ENCODE assay signal across 16 cellular contexts in the genomic region with DNA sequence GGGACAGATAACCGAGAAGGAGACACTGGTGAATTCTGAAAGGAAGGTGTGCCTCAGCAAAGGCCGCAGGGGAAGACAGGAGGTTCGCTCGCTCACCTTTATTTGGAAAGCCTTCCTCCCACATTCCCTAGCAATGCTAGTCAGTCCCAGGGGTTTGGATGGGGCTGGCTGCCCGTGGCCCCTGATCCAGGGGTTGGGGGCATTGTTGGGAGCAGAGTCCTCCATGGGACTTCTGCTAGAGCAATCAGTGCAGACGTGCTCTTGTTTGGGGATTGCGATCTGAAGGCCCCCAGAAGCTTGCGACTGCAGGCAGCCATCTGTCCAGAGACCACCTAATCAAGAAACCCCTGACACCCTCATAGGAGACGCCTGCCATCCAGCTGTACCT. TPM values are rescaled to one million over a fixed set of nuclear protein-coding genes. Genes with fewer than 3 reads are reported as not detected.
DNase-seq lines count a peak whose midpoint lies in the region; ATAC-seq, FAIRE-seq and TF ChIP-seq lines count a peak whose summit lies in the region.
"Had no signal": no experiment of that assay in that cellular context is flagged by ENCODE, and none has a peak within 500 bp of the region (broad histone marks: within the 10 kb centered on the region; RNA-seq: fewer than 3 reads in every experiment).

No MANE protein-coding gene starts in this region.

- in situ Hi-C loops in HepG2 (cut with HindIII; ENCODE audit: extremely low pct_ligation_motif_present, low pct_unique_long_range_greater_than_20kb): no loop called here

- TF ChIP-seq POLR2A in HepG2 (IDR thresholded peaks at IDR 0.05; ENCODE audit: insufficient read depth in 1 of 2, low read depth in 2 of 2, low read length in 2 of 2): no peak
- no peak for TF ChIP-seq POLR2A in right lobe of liver (IDR thresholded peaks at IDR 0.05)

- H3K4me3 Mint-ChIP-seq in activated T-helper 17 cell treated with anti-CD3 and anti-CD28 coated beads, Interleukin-2, amount 50 U/mL, for 72 hours: peak overlapping the region; percentile 76
- H3K4me3 Mint-ChIP-seq: IgD-negative memory B cell, WTC11 had no signal

- H3K27ac ChIP-seq in HepG2 (ENCODE audit: extremely low read length, insufficient read depth, low read length) (no peak overlapping the region), right lobe of liver (no peak overlapping the region), mesodermal cell (ENCODE audit: low read depth, low read length, severe bottlenecking) (peak overlapping the region; percentile 82), upper lobe of right lung (no peak overlapping the region)
- H3K27ac ChIP-seq: heart left ventricle had no signal

- POLR2A ChIA-PET in HepG2 (lab: Yijun Ruan, JAX): no interaction called here

- intact Hi-C loops in HepG2 (cut with micrococcal nuclease; ENCODE audit: unreplicated experiment): no loop called here
- intact Hi-C loops in right lobe of liver (cut with DNase I): no loop called here
- intact Hi-C loops in upper lobe of right lung (cut with DNase I): no loop called here

- TF ChIP-seq RAD21 in HepG2 (CRISPR knock-in tag; IDR thresholded peaks at IDR 0.05): no peak

- no peaks in the 10 kb centered on the region for H3K36me3 ChIP-seq in HepG2 (replicated peaks in 1 of 2; ENCODE audit: control insufficient read depth in 1 of 2, insufficient read depth in 2 of 2, low read length in 2 of 2)
- H3K36me3 ChIP-seq in right lobe of liver: no peaks in the 10 kb centered on the region
- H3K36me3 ChIP-seq in mesodermal cell (ENCODE audit: control insufficient read depth, insufficient read depth, low read length): no peaks in the 10 kb centered on the region
- H3K36me3 ChIP-seq in upper lobe of right lung: no peaks in the 10 kb centered on the region
- H3K36me3 ChIP-seq: heart left ventricle had no signal

- H3K4me2 ChIP-seq in HepG2 (ENCODE audit: low read depth, low read length): peak overlapping the region; percentile 60

- H3K27me3 ChIP-seq in HepG2 (ENCODE audit: control insufficient read depth in 1 of 2, insufficient read depth in 2 of 2, low read length in 2 of 2) (peaks cover 5 to 19% of the 10 kb centered on the region in 2 experiments; a peak in 4 of 5 replicates), right lobe of liver (no peaks in the 10 kb centered on the region), upper lobe of right lung (peaks cover 22% of the 10 kb centered on the region)

- no peak overlapping the region for H3K9ac ChIP-seq in HepG2 (ENCODE audit: insufficient read depth, low read depth, low read length)

- H3K36me3 Mint-ChIP-seq in activated T-helper 17 cell treated with anti-CD3 and anti-CD28 coated beads, Interleukin-2, amount 50 U/mL, for 72 hours (ENCODE audit: low read depth): no peaks in the 10 kb centered on the region
- H3K36me3 Mint-ChIP-seq: WTC11 had no signal

- FAIRE-seq in HepG2 (lab: Jason Lieb, UNC) (no peak), frontal cortex (lab: Jason Lieb, UNC) (no peak)
- FAIRE-seq: colon, islet of Langerhans had no signal

- no peak overlapping the region for H2AFZ ChIP-seq in HepG2 (ENCODE audit: low read length)

- DNase-seq in HepG2 (ENCODE audit: low spot score) (no peak), right lobe of liver (no peak), upper lobe of right lung (no peak), frontal cortex (ENCODE audit: low spot score in 2 of 2) (no peak)
- no peak for DNase-seq in activated CD4-positive, alpha-beta T cell treated with anti-CD3 and anti-CD28 coated beads, Interleukin-2, amount 50 U/mL, for 48 hours
- DNase-seq: heart left ventricle; NK-92 treated with Interleukin-12 subunit alpha and Interleukin-12 subunit beta, amount 100 ng/mL, for 24 hours; substantia nigra had no signal

- TF ChIP-seq EP300 in HepG2 (IDR thresholded peaks at IDR 0.05; ENCODE audit: low read depth in 2 of 2, low read length in 2 of 2) (no peak), HepG2 (CRISPR knock-in tag; IDR thresholded peaks at IDR 0.05; ENCODE audit: borderline replicate concordance) (no peak)

- H3K4me3 ChIP-seq in HepG2 (replicated peaks in 1 of 3; ENCODE audit: insufficient read depth in 1 of 3, low read depth in 2 of 3, low read length in 3 of 3) (peak overlapping the region in 1 of 3 experiments; percentile 23; a peak in 2 of 6 replicates), right lobe of liver (no peak overlapping the region), mesodermal cell (ENCODE audit: extremely low read depth, insufficient read depth, low read length, poor library complexity, severe bottlenecking) (no peak overlapping the region), upper lobe of right lung (no peak overlapping the region)
- H3K4me3 ChIP-seq: heart left ventricle had no signal

- H3K79me2 ChIP-seq in HepG2 (ENCODE audit: insufficient read depth, low read length): no peaks in the 10 kb centered on the region

- TF ChIP-seq CTCF in HepG2 (CRISPR knock-in tag; IDR thresholded peaks at IDR 0.05): no peak
- TF ChIP-seq CTCF in right lobe of liver (IDR thresholded peaks at IDR 0.05): no peak
- no peak for TF ChIP-seq CTCF in upper lobe of right lung (IDR thresholded peaks at IDR 0.05)

- H3K9me3 ChIP-seq in HepG2 (ENCODE audit: low read length): peaks cover 5% of the 10 kb centered on the region; the same call in 1 of the 2 replicates
- H3K9me3 ChIP-seq in right lobe of liver: no peaks in the 10 kb centered on the region
- H3K9me3 ChIP-seq in mesodermal cell (ENCODE audit: control insufficient read depth, low read length): peaks cover 5% of the 10 kb centered on the region
- no peaks in the 10 kb centered on the region for H3K9me3 ChIP-seq in upper lobe of right lung

- peaks cover 15% of the 10 kb centered on the region for H3K4me1 Mint-ChIP-seq in activated T-helper 17 cell treated with anti-CD3 and anti-CD28 coated beads, Interleukin-2, amount 50 U/mL, for 72 hours

- no peaks in the 10 kb centered on the region for H4K20me1 ChIP-seq in HepG2 (ENCODE audit: insufficient read depth, low read length)

- H3K9me3 Mint-ChIP-seq in activated T-helper 17 cell treated with anti-CD3 and anti-CD28 coated beads, Interleukin-2, amount 50 U/mL, for 72 hours: peaks cover 4% of the 10 kb centered on the region

- peak overlapping the region; percentile 90 for H3K27ac Mint-ChIP-seq in activated T-helper 17 cell treated with anti-CD3 and anti-CD28 coated beads, Interleukin-2, amount 50 U/mL, for 72 hours
- H3K27ac Mint-ChIP-seq: IgD-negative memory B cell, WTC11 had no signal

- H3K4me1 ChIP-seq in HepG2 (ENCODE audit: insufficient read depth, low read length) (peaks cover 28% of the 10 kb centered on the region), right lobe of liver (peaks cover 0 to 16% (median 4%) of the 10 kb centered on the region in 4 donors), mesodermal cell (ENCODE audit: control insufficient read depth, insufficient read depth, low read length, poor library complexity, severe bottlenecking) (peaks cover 22% of the 10 kb centered on the region), upper lobe of right lung (no peaks in the 10 kb centered on the region)
- H3K4me1 ChIP-seq: heart left ventricle had no signal

- 3% methylated on average over 5 of the region's 9 CpGs for WGBS in HepG2 (ENCODE audit: low lambda C conversion rate)
- no CpG with 5 or more reads among the region's 9 CpGs for WGBS in right lobe of liver (ENCODE audit: insufficient coverage, low coverage, low lambda C conversion rate, missing lambda C conversion rate)
- WGBS in mesodermal cell (ENCODE audit: insufficient coverage in 2 of 2), 2 experiments: 84 to 98% methylated on average over 5 to 9 of the region's 9 CpGs

- CTCF ChIA-PET in HepG2 (lab: Yijun Ruan, JAX; ENCODE audit: low intra/inter-chr PET ratio, low total read pairs): no interaction called here

- peak; percentile 26 for ATAC-seq in HepG2
- no peak for ATAC-seq in right lobe of liver
- no peak for ATAC-seq in activated T-helper 17 cell treated with anti-CD3 and anti-CD28 coated beads, Interleukin-2, amount 50 U/mL, for 72 hours (replicated peaks)
- ATAC-seq in upper lobe of right lung: peak; percentile 3
- ATAC-seq in GM21529 (IDR thresholded peaks at IDR 0.05; ENCODE audit: unreplicated experiment): no peak
- ATAC-seq: sciatic nerve, WTC11 had no signal

- H3K27me3 Mint-ChIP-seq in activated T-helper 17 cell treated with anti-CD3 and anti-CD28 coated beads, Interleukin-2, amount 50 U/mL, for 72 hours: peaks cover 40% of the 10 kb centered on the region

- no TSS peak for BruUV-seq in HepG2 (replicated peaks; lab: Mats Ljungman, UMichigan)

TF ChIP-seq in HepG2, 621 proteins besides CTCF, POLR2A, EP300 and RAD21 (continues in another document):
- no peak for TF ChIP-seq ZNF564 (CRISPR knock-in tag; IDR thresholded peaks at IDR 0.05)
- TF ChIP-seq, protein P1, sequence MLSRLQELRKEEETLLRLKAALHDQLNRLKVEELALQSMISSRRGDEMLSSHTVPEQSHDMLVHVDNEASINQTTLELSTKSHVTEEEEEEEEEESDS (CRISPR knock-in tag; IDR thresholded peaks at IDR 0.05; ENCODE audit: borderline replicate concordance): no peak

RNA-seq across cellular contexts. Expression of a gene that starts 6.0 kb away (rescaled TPM):
- not detected in 2 replicates for total RNA-seq in HepG2 (2016; rRNA removed; fragmentation: Illumina TruSeq; extraction: Trizol)
- not detected in 2 replicates for total RNA-seq in HepG2 (2016; cell fraction: cytosol; rRNA removed; fragmentation: Illumina TruSeq; extraction: Trizol; ENCODE audit: low read depth)
- total RNA-seq in HepG2 (2016; cell fraction: insoluble cytoplasmic fraction; rRNA removed; fragmentation: Illumina TruSeq; extraction: Trizol): not detected in 2 replicates
- total RNA-seq in HepG2 (2016; cell fraction: membrane; rRNA removed; fragmentation: Illumina TruSeq; extraction: Trizol): not detected in 2 replicates
- total RNA-seq in HepG2 (2016; cell fraction: nucleus; rRNA removed; fragmentation: Illumina TruSeq; extraction: Trizol): not detected in 2 replicates
- polyA plus RNA-seq in HepG2 (2011; rRNA removed): not detected in 2 replicates
- polyA plus RNA-seq in HepG2 (2011; cell fraction: cytosol; rRNA removed): not detected in 2 replicates
- not detected in 2 replicates for polyA plus RNA-seq in HepG2 (2011; cell fraction: nucleus; rRNA removed)
- polyA plus RNA-seq in HepG2 (2012): not detected in 2 replicates
- polyA plus RNA-seq in HepG2 (2016; cell fraction: cytosol; fragmentation: Illumina TruSeq; extraction: Trizol; ENCODE audit: low read depth): not detected in 2 replicates
- polyA plus RNA-seq in HepG2 (2016; cell fraction: insoluble cytoplasmic fraction; fragmentation: Illumina TruSeq; extraction: Trizol; ENCODE audit: low read depth): not detected in 2 replicates
- not detected in 2 replicates for polyA plus RNA-seq in HepG2 (2016; cell fraction: membrane; fragmentation: Illumina TruSeq; extraction: Trizol; ENCODE audit: low read depth)
- polyA plus RNA-seq in HepG2 (2016; cell fraction: nucleus; fragmentation: Illumina TruSeq; extraction: Trizol; ENCODE audit: insufficient read depth, low read depth): not detected in 2 replicates
- polyA minus RNA-seq in HepG2 (2011; rRNA and poly(A)+ RNA removed; ENCODE audit: low replicate concordance): not detected in 2 replicates
- polyA minus RNA-seq in HepG2 (2011; cell fraction: cytosol; rRNA and poly(A)+ RNA removed): not detected in 2 replicates
- polyA minus RNA-seq in HepG2 (2011; cell fraction: nucleus; rRNA and poly(A)+ RNA removed): not detected in 2 replicates
- total RNA-seq in right lobe of liver: under 1 TPM in 1 of 6 experiments, not detected in 5; 0.05 TPM
- not detected for total RNA-seq in activated T-helper 17 cell treated with anti-CD3 and anti-CD28 coated beads, Interleukin-2, amount 50 U/mL, for 72 hours
- polyA plus RNA-seq in mesodermal cell (2013, experiment 1 of 2): 4.6 TPM
- polyA plus RNA-seq in mesodermal cell (2013, experiment 2 of 2): 4.6 TPM
- total RNA-seq in upper lobe of right lung: not detected
- total RNA-seq in frontal cortex: 2.4 TPM
- polyA plus RNA-seq: IgD-negative memory B cell had no signal

Comparison
In these comparisons a context has a peak if more than half of its experiments do, and no peak if none do; other contexts are left out.
1. ATAC-seq: peak in HepG2 (single experiment) and upper lobe of right lung (single experiment); none in right lobe of liver (0 of 4), activated T-helper 17 cell treated with anti-CD3 and anti-CD28 coated beads, Interleukin-2, amount 50 U/mL, for 72 hours (single experiment) and GM21529 (single experiment).